In the genomic region with DNA sequence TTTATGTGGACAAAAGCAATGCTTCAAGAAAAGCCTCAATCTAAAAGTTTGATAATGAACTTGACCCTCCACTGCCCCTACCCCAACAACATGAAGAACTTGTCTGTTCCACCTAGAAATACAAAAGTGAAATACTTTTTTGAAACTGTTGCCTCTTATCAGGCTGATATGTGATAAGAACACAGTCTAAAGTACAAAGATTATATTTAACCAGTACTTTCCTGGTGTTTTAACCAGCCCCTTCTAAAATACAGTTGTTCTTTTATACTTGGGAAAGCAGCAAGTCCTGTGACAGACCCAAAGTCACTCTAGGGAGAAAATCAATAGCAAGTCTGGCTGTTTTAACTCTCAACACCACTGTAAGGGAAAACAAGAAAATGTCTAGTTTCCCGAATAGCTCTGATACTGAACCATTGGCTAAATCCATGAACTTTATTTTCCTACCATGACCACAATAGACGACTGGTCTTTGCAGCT, we compare ENCODE assay signal across 17 cellular contexts. TPM values are rescaled to one million over a fixed set of nuclear protein-coding genes. Genes with fewer than 3 reads are reported as not detected.
DNase-seq lines count a peak whose midpoint lies in the region; ATAC-seq and TF ChIP-seq lines count a peak whose summit lies in the region.
"Had no signal": no experiment of that assay in that cellular context is flagged by ENCODE, and none has a peak within 500 bp of the region (broad histone marks: within the 10 kb centered on the region; RNA-seq: fewer than 3 reads in every experiment).

No MANE protein-coding gene starts in this region.

- H3K27ac ChIP-seq in left ventricle myocardium inferior (replicated peaks), result peak overlapping the region; percentile 70
- H3K27ac ChIP-seq: BLaER1 treated with 17β-estradiol and CSF1 and Interleukin-3, amounts not matched to agents 10 nM and 100 nM; GM23248 had no signal

- no peaks in the 10 kb centered on the region for H3K9me3 Mint-ChIP-seq in nephron
- H3K9me3 Mint-ChIP-seq in type B pancreatic cell, result no peaks in the 10 kb centered on the region
- H3K9me3 Mint-ChIP-seq: CD8-positive, alpha-beta memory T cell had no signal

- peak; percentile 73 for ATAC-seq in left colon
- ATAC-seq: K562 had no signal

- no peaks in the 10 kb centered on the region for H3K27me3 Mint-ChIP-seq in nephron (ENCODE audit: low read depth)
- H3K27me3 Mint-ChIP-seq in type B pancreatic cell, result no peaks in the 10 kb centered on the region
- H3K27me3 Mint-ChIP-seq: CD8-positive, alpha-beta memory T cell had no signal

- H3K36me3 Mint-ChIP-seq in nephron (ENCODE audit: low read depth), result peaks cover 25% of the 10 kb centered on the region
- H3K36me3 Mint-ChIP-seq in type B pancreatic cell, result no peaks in the 10 kb centered on the region

- DNase-seq in left ventricle myocardium inferior (no peak), cardiac septum (ENCODE audit: low spot score) (no peak), left colon (no peak), type B pancreatic cell (ENCODE audit: extremely low spot score, unreplicated experiment) (no peak), pons (ENCODE audit: low spot score) (no peak), H4 (ENCODE audit: low spot score) (no peak), T1000 (lab: John Stamatoyannopoulos, UW) (no peak)
- DNase-seq: CD8-positive, alpha-beta memory T cell; GDM1; GM23248; NCI-H1436; NCI-H2029; NCI-H2171; NCI-H446 treated with DMSO at 0.1 percent for 48 hours had no signal

- peaks cover 70% of the 10 kb centered on the region for H3K36me3 ChIP-seq in left ventricle myocardium inferior

- H3K4me3 Mint-ChIP-seq in nephron (no peak overlapping the region), type B pancreatic cell (no peak overlapping the region)
- H3K4me3 Mint-ChIP-seq: CD8-positive, alpha-beta memory T cell had no signal

- TF ChIP-seq CTCF in left ventricle myocardium inferior (IDR thresholded peaks at IDR 0.05; ENCODE audit: borderline replicate concordance) (no peak), nephron (IDR thresholded peaks at IDR 0.05; ENCODE audit: unreplicated experiment in 3 of 3) (no peak), type B pancreatic cell (conservative IDR thresholded peaks at IDR 0.05) (no peak)

- intact Hi-C loops in left ventricle myocardium inferior (cut with micrococcal nuclease) (no loop called here), cardiac septum (cut with DNase I) (loop anchor here (5.0 kb wide), 2 partner anchors 63 to 168 kb away; no protein-coding TSS in a partner anchor), left colon (cut with DNase I, micrococcal nuclease) (loop anchor here in 1 of 2 donors (10.0 kb wide), 1 partner anchor 61 kb away; no protein-coding TSS in a partner anchor)

- peaks cover 68% of the 10 kb centered on the region for H3K4me1 ChIP-seq in left ventricle myocardium inferior

- no peaks in the 10 kb centered on the region for H3K9me3 ChIP-seq in left ventricle myocardium inferior (replicated peaks)
- H3K9me3 ChIP-seq: BLaER1 treated with 17β-estradiol and CSF1 and Interleukin-3, amounts not matched to agents 10 nM and 100 nM had no signal

- peak overlapping the region; percentile 44 to 67 (median 65) for H3K27ac Mint-ChIP-seq in nephron
- peak overlapping the region; percentile 75 for H3K27ac Mint-ChIP-seq in type B pancreatic cell

- no peaks in the 10 kb centered on the region for H3K27me3 ChIP-seq in left ventricle myocardium inferior (ENCODE audit: low read depth)
- H3K27me3 ChIP-seq: BLaER1 treated with 17β-estradiol and CSF1 and Interleukin-3, amounts not matched to agents 10 nM and 100 nM had no signal

- H3K4me3 ChIP-seq in left ventricle myocardium inferior, result no peak overlapping the region
- H3K4me3 ChIP-seq: BLaER1 treated with 17β-estradiol and CSF1 and Interleukin-3, amounts not matched to agents 10 nM and 100 nM; GM23248; K562 had no signal

- peaks cover 44% of the 10 kb centered on the region for H3K4me1 Mint-ChIP-seq in nephron
- H3K4me1 Mint-ChIP-seq in type B pancreatic cell (ENCODE audit: unreplicated experiment), result peaks cover 8% of the 10 kb centered on the region

RNA-seq across cellular contexts. Expression of gene OARD1, which starts 6.6 kb away (rescaled TPM):
- 19.9 TPM for total RNA-seq in left ventricle myocardium inferior
- 15.4 TPM for total RNA-seq in cardiac septum
- 10 to 100 TPM; 23.7 to 30.1 TPM for total RNA-seq in left colon
- total RNA-seq in type B pancreatic cell (ENCODE audit: low replicate concordance), result 30.7 and 33.7 TPM in 2 replicates
- 18.9 and 24.6 TPM in 2 replicates for total RNA-seq in H4 (2014; rRNA removed; shearing (Covaris generic))

RNA-seq across cellular contexts. Expression of gene NFYA, which starts 7.2 kb away (rescaled TPM):
- total RNA-seq in left ventricle myocardium inferior (12.5 TPM), cardiac septum (12.9 TPM), left colon (10 to 100 TPM; 19.1 to 19.9 TPM), type B pancreatic cell (ENCODE audit: low replicate concordance) (31.4 and 40.4 TPM in 2 replicates)
- 14.0 and 21.6 TPM in 2 replicates for total RNA-seq in H4 (2014; rRNA removed; shearing (Covaris generic))

RNA-seq across cellular contexts. Expression of gene APOBEC2, which starts 12.6 kb away (rescaled TPM):
- total RNA-seq in left ventricle myocardium inferior (219 TPM), cardiac septum (174 TPM), left colon (not detected), type B pancreatic cell (ENCODE audit: low replicate concordance) (0.64 and 1.5 TPM in 2 replicates)
- total RNA-seq in H4 (2014; rRNA removed; shearing (Covaris generic)), result not detected in 2 replicates
- total RNA-seq: CD8-positive, alpha-beta memory T cell; GM23248; K562 had no signal

RNA-seq across cellular contexts. Expression of gene TSPO2, which starts 23.3 kb away (rescaled TPM):
- total RNA-seq in left ventricle myocardium inferior (not detected), cardiac septum (not detected), left colon (not detected), type B pancreatic cell (ENCODE audit: low replicate concordance) (not detected in 2 replicates)
- not detected in 2 replicates for total RNA-seq in H4 (2014; rRNA removed; shearing (Covaris generic))
- total RNA-seq: CD8-positive, alpha-beta memory T cell; GM23248; K562 had no signal

RNA-seq across cellular contexts. Expression of gene UNC5CL, which starts 26.6 kb away (rescaled TPM):
- total RNA-seq in left ventricle myocardium inferior, result 0.27 TPM
- total RNA-seq in cardiac septum, result 1.0 TPM
- total RNA-seq in left colon, result 1 to 10 TPM; 2.2 to 6.6 TPM
- 3.1 and 5.1 TPM in 2 replicates for total RNA-seq in type B pancreatic cell (ENCODE audit: low replicate concordance)
- 0.25 and 0.27 TPM in 2 replicates for total RNA-seq in H4 (2014; rRNA removed; shearing (Covaris generic))
- total RNA-seq: GM23248 had no signal

Comparison
In these comparisons a context has a peak if more than half of its experiments do, and no peak if none do; other contexts are left out.
1. RNA of gene APOBEC2, which starts 12.6 kb away (total RNA-seq): 219 TPM in left ventricle myocardium inferior (single experiment) and 174 TPM in cardiac septum (single experiment); 0.64 to 1.5 TPM in type B pancreatic cell, not detected in left colon and not detected in H4; every median in the first group is over 10 times any median in the second.